Comparison of ENCODE assay signal across 1 cellular context in the genomic region with DNA sequence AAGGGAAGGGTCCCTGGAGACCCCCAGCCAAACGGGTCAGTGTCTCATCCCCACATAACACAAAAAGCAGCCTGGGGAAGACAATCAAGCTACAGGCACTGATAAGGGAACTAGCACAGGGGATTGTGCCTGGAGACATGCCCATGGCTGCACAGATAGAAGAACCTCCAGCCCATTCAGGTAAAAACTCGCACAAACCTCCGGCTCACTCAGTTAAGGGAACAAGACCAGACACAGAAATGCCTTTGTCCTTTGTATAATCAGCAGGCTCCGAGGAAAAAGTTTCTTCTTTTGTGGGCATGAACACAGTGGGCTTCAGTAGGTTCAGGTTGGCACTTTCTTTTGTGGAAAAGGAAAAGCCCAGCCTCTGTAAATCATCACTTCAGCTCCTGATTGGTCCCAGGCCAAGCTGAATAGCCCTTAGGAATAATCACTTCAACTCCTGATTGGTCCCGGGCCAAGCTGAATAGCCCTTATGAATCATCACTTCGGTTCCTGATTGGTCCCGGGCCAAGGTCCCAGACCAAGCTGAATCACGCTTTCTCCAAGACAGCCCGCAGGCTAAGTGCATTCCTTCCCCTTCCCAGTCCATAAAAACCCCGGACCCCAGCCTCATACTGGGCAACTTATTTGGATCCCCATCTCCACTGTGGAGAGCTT.
TF ChIP-seq lines count a peak whose summit lies in the region.

No MANE protein-coding gene starts in this region.

TF ChIP-seq in liver, 16 proteins besides CTCF, POLR2A, EP300 and RAD21:
- no peak for TF ChIP-seq ATF3 (IDR thresholded peaks at IDR 0.05)
- no peak for TF ChIP-seq EGR1 (IDR thresholded peaks at IDR 0.05; ENCODE audit: low read depth in 2 of 2)
- TF ChIP-seq, protein P1, sequence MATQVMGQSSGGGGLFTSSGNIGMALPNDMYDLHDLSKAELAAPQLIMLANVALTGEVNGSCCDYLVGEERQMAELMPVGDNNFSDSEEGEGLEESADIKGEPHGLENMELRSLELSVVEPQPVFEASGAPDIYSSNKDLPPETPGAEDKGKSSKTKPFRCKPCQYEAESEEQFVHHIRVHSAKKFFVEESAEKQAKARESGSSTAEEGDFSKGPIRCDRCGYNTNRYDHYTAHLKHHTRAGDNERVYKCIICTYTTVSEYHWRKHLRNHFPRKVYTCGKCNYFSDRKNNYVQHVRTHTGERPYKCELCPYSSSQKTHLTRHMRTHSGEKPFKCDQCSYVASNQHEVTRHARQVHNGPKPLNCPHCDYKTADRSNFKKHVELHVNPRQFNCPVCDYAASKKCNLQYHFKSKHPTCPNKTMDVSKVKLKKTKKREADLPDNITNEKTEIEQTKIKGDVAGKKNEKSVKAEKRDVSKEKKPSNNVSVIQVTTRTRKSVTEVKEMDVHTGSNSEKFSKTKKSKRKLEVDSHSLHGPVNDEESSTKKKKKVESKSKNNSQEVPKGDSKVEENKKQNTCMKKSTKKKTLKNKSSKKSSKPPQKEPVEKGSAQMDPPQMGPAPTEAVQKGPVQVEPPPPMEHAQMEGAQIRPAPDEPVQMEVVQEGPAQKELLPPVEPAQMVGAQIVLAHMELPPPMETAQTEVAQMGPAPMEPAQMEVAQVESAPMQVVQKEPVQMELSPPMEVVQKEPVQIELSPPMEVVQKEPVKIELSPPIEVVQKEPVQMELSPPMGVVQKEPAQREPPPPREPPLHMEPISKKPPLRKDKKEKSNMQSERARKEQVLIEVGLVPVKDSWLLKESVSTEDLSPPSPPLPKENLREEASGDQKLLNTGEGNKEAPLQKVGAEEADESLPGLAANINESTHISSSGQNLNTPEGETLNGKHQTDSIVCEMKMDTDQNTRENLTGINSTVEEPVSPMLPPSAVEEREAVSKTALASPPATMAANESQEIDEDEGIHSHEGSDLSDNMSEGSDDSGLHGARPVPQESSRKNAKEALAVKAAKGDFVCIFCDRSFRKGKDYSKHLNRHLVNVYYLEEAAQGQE (IDR thresholded peaks at IDR 0.05): no peak
- TF ChIP-seq HNF4G (IDR thresholded peaks at IDR 0.05): no peak
- TF ChIP-seq FOXA2 (IDR thresholded peaks at IDR 0.05): no peak
- no peak for TF ChIP-seq SP1 (IDR thresholded peaks at IDR 0.05)
- TF ChIP-seq NR2F2 (IDR thresholded peaks at IDR 0.05): no peak
- TF ChIP-seq TAF1 (conservative IDR thresholded peaks at IDR 0.05): no peak
